In the genomic region with DNA sequence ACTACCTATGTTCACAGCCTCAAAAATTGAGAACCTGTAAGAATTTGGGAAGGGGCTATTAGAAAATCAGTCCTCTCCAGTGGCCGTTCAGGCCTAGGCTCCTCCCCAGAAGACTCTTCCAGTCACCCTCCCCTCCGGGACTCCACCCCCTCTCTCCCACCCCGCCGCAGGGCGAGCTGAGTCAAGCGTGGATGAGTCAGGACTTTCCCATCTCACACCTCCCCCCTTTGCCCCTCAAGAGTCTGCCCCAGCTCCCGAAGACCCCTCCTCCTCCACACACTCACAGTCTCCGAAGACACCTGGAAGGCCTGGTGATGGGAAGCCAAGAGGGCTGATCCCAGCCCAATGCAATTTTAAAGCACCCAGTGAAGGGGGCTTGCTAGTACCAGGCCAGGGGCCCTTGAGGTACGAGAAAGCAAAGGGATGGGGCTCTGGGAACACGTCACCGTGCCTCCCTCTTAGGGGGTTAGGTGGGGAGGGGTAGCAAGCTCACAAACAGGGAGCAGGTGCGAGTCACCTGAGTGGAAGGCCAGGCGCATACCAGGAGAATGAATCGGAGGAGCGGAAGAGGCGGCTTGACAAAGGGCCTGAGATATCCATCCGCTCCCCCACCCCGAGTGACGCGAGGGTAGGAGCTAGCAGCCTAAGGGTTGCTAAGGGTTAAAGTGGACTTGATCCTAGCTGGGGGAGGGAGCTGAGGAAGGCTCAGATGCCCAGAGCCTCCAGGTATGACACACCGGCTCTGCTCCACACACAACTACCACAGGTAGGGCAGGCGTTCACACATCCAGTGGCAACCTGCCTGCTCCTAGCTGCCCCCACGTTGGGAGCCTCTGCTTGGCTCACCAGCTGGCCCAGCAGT, we compare ENCODE assay signal across 1 cellular context.
A peak's percentile ranks its signal among the peaks of the same experiment; 100 is the strongest.
TF ChIP-seq lines count a peak whose summit lies in the region.

No MANE protein-coding gene starts in this region.

TF ChIP-seq in A549, 52 proteins besides CTCF, POLR2A, EP300 and RAD21 (continued from another document):
- TF ChIP-seq TFCP2L1 (CRISPR knock-in tag; IDR thresholded peaks at IDR 0.05): no peak; the same call in 1 of the 2 replicates
- TF ChIP-seq NPAS2 (CRISPR knock-in tag; IDR thresholded peaks at IDR 0.05; ENCODE audit: borderline replicate concordance): no peak
- no peak for TF ChIP-seq MAZ (IDR thresholded peaks at IDR 0.05; ENCODE audit: borderline replicate concordance, low read depth, low read length)
- no peak for TF ChIP-seq TP53 (CRISPR knock-in tag; IDR thresholded peaks at IDR 0.05)
- no peak; the same call in 1 of the 2 replicates for TF ChIP-seq ZNF302 (CRISPR knock-in tag; IDR thresholded peaks at IDR 0.05)
- TF ChIP-seq FOSB (CRISPR knock-in tag; IDR thresholded peaks at IDR 0.05): no peak
- peak; percentile 59; the same call in 1 of the 2 replicates for TF ChIP-seq GATA3 (IDR thresholded peaks at IDR 0.05; ENCODE audit: borderline replicate concordance)
- TF ChIP-seq SREBF2 (IDR thresholded peaks at IDR 0.05): no peak
- peak; percentile 49; the same call in 1 of the 2 replicates for TF ChIP-seq POLR2AphosphoS2 (conservative IDR thresholded peaks at IDR 0.05; ENCODE audit: low read length)
- no peak for TF ChIP-seq CHD4 (IDR thresholded peaks at IDR 0.05; ENCODE audit: borderline replicate concordance)
- TF ChIP-seq EHF (CRISPR knock-in tag; IDR thresholded peaks at IDR 0.05): no peak
- no peak for TF ChIP-seq CBX2 (IDR thresholded peaks at IDR 0.05; ENCODE audit: borderline replicate concordance, low read depth)
- TF ChIP-seq KDM5A (IDR thresholded peaks at IDR 0.05): no peak
- no peak for TF ChIP-seq ESRRA (IDR thresholded peaks at IDR 0.05; ENCODE audit: borderline replicate concordance, low read length)
- TF ChIP-seq, protein P1, sequence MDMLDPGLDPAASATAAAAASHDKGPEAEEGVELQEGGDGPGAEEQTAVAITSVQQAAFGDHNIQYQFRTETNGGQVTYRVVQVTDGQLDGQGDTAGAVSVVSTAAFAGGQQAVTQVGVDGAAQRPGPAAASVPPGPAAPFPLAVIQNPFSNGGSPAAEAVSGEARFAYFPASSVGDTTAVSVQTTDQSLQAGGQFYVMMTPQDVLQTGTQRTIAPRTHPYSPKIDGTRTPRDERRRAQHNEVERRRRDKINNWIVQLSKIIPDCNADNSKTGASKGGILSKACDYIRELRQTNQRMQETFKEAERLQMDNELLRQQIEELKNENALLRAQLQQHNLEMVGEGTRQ (IDR thresholded peaks at IDR 0.05): no peak; the same call in 1 of the 2 replicates
- TF ChIP-seq, protein P2, sequence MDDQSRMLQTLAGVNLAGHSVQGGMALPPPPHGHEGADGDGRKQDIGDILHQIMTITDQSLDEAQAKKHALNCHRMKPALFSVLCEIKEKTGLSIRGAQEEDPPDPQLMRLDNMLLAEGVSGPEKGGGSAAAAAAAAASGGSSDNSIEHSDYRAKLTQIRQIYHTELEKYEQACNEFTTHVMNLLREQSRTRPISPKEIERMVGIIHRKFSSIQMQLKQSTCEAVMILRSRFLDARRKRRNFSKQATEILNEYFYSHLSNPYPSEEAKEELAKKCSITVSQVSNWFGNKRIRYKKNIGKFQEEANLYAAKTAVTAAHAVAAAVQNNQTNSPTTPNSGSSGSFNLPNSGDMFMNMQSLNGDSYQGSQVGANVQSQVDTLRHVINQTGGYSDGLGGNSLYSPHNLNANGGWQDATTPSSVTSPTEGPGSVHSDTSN (IDR thresholded peaks at IDR 0.05): peak; percentile 19; the same call in 1 of the 2 replicates
- TF ChIP-seq HDAC2 (IDR thresholded peaks at IDR 0.05): no peak
- TF ChIP-seq ZFP36 (IDR thresholded peaks at IDR 0.05; ENCODE audit: borderline replicate concordance, partially characterized antibody): no peak
- TF ChIP-seq, protein P3, sequence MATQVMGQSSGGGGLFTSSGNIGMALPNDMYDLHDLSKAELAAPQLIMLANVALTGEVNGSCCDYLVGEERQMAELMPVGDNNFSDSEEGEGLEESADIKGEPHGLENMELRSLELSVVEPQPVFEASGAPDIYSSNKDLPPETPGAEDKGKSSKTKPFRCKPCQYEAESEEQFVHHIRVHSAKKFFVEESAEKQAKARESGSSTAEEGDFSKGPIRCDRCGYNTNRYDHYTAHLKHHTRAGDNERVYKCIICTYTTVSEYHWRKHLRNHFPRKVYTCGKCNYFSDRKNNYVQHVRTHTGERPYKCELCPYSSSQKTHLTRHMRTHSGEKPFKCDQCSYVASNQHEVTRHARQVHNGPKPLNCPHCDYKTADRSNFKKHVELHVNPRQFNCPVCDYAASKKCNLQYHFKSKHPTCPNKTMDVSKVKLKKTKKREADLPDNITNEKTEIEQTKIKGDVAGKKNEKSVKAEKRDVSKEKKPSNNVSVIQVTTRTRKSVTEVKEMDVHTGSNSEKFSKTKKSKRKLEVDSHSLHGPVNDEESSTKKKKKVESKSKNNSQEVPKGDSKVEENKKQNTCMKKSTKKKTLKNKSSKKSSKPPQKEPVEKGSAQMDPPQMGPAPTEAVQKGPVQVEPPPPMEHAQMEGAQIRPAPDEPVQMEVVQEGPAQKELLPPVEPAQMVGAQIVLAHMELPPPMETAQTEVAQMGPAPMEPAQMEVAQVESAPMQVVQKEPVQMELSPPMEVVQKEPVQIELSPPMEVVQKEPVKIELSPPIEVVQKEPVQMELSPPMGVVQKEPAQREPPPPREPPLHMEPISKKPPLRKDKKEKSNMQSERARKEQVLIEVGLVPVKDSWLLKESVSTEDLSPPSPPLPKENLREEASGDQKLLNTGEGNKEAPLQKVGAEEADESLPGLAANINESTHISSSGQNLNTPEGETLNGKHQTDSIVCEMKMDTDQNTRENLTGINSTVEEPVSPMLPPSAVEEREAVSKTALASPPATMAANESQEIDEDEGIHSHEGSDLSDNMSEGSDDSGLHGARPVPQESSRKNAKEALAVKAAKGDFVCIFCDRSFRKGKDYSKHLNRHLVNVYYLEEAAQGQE (IDR thresholded peaks at IDR 0.05): no peak
- TF ChIP-seq, protein P4, sequence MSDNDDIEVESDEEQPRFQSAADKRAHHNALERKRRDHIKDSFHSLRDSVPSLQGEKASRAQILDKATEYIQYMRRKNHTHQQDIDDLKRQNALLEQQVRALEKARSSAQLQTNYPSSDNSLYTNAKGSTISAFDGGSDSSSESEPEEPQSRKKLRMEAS (IDR thresholded peaks at IDR 0.05): peak; percentile 53; the same call in 1 of the 2 replicates
- TF ChIP-seq ZSCAN20 (CRISPR knock-in tag; IDR thresholded peaks at IDR 0.05): 0 out of 2 replicates have a peak, but pooled peaks have one; percentile 18
- TF ChIP-seq, protein P5, sequence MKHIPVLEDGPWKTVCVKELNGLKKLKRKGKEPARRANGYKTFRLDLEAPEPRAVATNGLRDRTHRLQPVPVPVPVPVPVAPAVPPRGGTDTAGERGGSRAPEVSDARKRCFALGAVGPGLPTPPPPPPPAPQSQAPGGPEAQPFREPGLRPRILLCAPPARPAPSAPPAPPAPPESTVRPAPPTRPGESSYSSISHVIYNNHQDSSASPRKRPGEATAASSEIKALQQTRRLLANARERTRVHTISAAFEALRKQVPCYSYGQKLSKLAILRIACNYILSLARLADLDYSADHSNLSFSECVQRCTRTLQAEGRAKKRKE (CRISPR knock-in tag; IDR thresholded peaks at IDR 0.05; ENCODE audit: low read depth): peak; percentile 7; the same call in 1 of the 2 replicates
- peak; percentile 71; the same call in 1 of the 2 replicates for TF ChIP-seq BHLHE40 (IDR thresholded peaks at IDR 0.05; ENCODE audit: low read depth, low read length)
- TF ChIP-seq, protein P6, sequence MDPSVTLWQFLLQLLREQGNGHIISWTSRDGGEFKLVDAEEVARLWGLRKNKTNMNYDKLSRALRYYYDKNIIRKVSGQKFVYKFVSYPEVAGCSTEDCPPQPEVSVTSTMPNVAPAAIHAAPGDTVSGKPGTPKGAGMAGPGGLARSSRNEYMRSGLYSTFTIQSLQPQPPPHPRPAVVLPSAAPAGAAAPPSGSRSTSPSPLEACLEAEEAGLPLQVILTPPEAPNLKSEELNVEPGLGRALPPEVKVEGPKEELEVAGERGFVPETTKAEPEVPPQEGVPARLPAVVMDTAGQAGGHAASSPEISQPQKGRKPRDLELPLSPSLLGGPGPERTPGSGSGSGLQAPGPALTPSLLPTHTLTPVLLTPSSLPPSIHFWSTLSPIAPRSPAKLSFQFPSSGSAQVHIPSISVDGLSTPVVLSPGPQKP (IDR thresholded peaks at IDR 0.05; ENCODE audit: low read depth, low read length): no peak
- TF ChIP-seq, protein P7, sequence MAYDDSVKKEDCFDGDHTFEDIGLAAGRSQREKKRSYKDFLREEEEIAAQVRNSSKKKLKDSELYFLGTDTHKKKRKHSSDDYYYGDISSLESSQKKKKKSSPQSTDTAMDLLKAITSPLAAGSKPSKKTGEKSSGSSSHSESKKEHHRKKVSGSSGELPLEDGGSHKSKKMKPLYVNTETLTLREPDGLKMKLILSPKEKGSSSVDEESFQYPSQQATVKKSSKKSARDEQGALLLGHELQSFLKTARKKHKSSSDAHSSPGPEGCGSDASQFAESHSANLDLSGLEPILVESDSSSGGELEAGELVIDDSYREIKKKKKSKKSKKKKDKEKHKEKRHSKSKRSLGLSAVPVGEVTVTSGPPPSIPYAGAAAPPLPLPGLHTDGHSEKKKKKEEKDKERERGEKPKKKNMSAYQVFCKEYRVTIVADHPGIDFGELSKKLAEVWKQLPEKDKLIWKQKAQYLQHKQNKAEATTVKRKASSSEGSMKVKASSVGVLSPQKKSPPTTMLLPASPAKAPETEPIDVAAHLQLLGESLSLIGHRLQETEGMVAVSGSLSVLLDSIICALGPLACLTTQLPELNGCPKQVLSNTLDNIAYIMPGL (CRISPR knock-in tag; IDR thresholded peaks at IDR 0.05; ENCODE audit: borderline replicate concordance): no peak
- TF ChIP-seq RARB (CRISPR knock-in tag; IDR thresholded peaks at IDR 0.05): no peak
- no peak for TF ChIP-seq RNF2 (IDR thresholded peaks at IDR 0.05; ENCODE audit: borderline replicate concordance, low read depth)
